In genomic region chr14:61755382-61755742, GRCh38 we compare ENCODE assay signal across 5 cellular contexts. TPM values are rescaled to one million over a fixed set of nuclear protein-coding genes. Genes with fewer than 3 reads are reported as not detected.
"Had no signal": no experiment of that assay in that cellular context is flagged by ENCODE, and none has a peak within 500 bp of the region (broad histone marks: within the 10 kb centered on the region; RNA-seq: fewer than 3 reads in every experiment).

No MANE protein-coding gene starts in this region.

RNA-seq across cellular contexts. Expression of gene SYT16, which starts 57.1 kb away (rescaled TPM):
- total RNA-seq: activated CD8-positive, alpha-beta memory T cell treated with anti-CD3 and anti-CD28 coated beads for 36 hours; gastrocnemius medialis; sciatic nerve; thoracic aorta had no signal
- polyA plus RNA-seq: heart left ventricle had no signal
